In the genomic region with DNA sequence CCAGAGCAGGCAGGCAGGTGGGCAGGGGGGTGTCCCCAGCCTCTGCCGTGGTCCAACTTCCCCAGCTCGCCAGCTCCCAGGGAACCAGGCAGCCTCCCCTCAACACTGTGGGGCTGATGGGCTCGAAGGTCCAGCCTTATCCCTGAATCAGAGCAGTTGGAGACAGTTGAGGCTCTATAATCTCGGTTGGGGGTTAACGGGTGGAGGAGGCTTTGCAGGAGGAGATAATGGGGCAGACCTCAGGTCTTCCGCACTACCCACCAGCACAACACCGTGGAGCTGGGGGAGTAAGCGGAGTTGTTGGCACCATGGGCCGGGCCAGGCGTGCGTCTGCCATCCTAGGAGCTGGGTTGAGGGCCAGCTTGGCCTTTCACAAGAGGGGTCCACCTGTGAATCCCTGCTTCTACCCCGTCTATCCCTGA, we compare ENCODE assay signal across 11 cellular contexts. TPM values are rescaled to one million over a fixed set of nuclear protein-coding genes. Genes with fewer than 3 reads are reported as not detected.
DNase-seq lines count a peak whose midpoint lies in the region; ATAC-seq lines count a peak whose summit lies in the region.
"Had no signal": no experiment of that assay in that cellular context is flagged by ENCODE, and none has a peak within 500 bp of the region (broad histone marks: within the 10 kb centered on the region; RNA-seq: fewer than 3 reads in every experiment).

No MANE protein-coding gene starts in this region.

- peak overlapping the region; percentile 97 for H3K27ac Mint-ChIP-seq in CD4-positive, CD25-positive, alpha-beta regulatory T cell
- H3K27ac Mint-ChIP-seq in IgD-negative memory B cell = peak overlapping the region; percentile 77 to 93 (median 92)
- H3K27ac Mint-ChIP-seq in activated T-helper 1 cell treated with anti-CD3 and anti-CD28 coated beads, Interleukin-12 subunit alpha, Interleukin-12 subunit beta, Interleukin-2, Interleukin-4 antibody, amounts not matched to agents 30 ng/mL and 10 ng/mL and 1 ng/mL, durations not matched to agents 14 hours and 24 hours and 36 hours = peak overlapping the region; percentile 98
- H3K27ac Mint-ChIP-seq in naive thymus-derived CD4-positive, alpha-beta T cell = peak overlapping the region; percentile 83 to 97 (median 92)

- peaks cover 71% of the 10 kb centered on the region for H3K4me1 ChIP-seq in CD4-positive, CD25-positive, alpha-beta regulatory T cell (ENCODE audit: control insufficient read depth, insufficient read depth, low read length, poor library complexity, severe bottlenecking)
- H3K4me1 ChIP-seq in naive thymus-derived CD4-positive, alpha-beta T cell (ENCODE audit: control insufficient read depth in 2 of 2, insufficient read depth in 2 of 2, low read length in 2 of 2) = peaks cover 23 to 89% of the 10 kb centered on the region in 2 donors

- CTCF ChIA-PET in naive thymus-derived CD4-positive, alpha-beta T cell (lab: Charles Lee) = interaction anchor here (0.7 to 20.1 kb wide), 14 partner anchors 9 to 120 kb away, joined by 3 to 539 read pairs (median 7); partner anchors contain the start of genes HDAC7 and SLC48A1

- no peak for DNase-seq in CD4-positive, CD25-positive, alpha-beta regulatory T cell
- DNase-seq in activated T-helper 1 cell treated with anti-CD3 and anti-CD28 coated beads, Interleukin-12 subunit alpha, Interleukin-12 subunit beta, Interleukin-2, Interleukin-4 antibody, amounts not matched to agents 30 ng/mL and 10 ng/mL and 1 ng/mL, durations not matched to agents 14 hours and 24 hours and 36 hours (ENCODE audit: low spot score) = no peak
- DNase-seq in naive thymus-derived CD4-positive, alpha-beta T cell = no peak
- DNase-seq in stimulated activated CD4-positive, alpha-beta T cell treated with anti-CD3 and anti-CD28 coated beads, Interleukin-4, amount 100 ng/mL, for 1 hour = no peak
- DNase-seq in effector CD4-positive, alpha-beta T cell = no peak
- DNase-seq in KG1 (lab: John Stamatoyannopoulos, UW) = no peak
- DNase-seq: foreskin melanocyte, SIG-M5 had no signal

- H3K27ac ChIP-seq in CD4-positive, CD25-positive, alpha-beta regulatory T cell (ENCODE audit: insufficient read depth, low read length, poor library complexity, severe bottlenecking) = peak overlapping the region; percentile 85
- peak overlapping the region; percentile 69 for H3K27ac ChIP-seq in naive thymus-derived CD4-positive, alpha-beta T cell (ENCODE audit: low read depth, low read length)

- no peaks in the 10 kb centered on the region for H3K36me3 Mint-ChIP-seq in CD4-positive, CD25-positive, alpha-beta regulatory T cell
- H3K36me3 Mint-ChIP-seq in IgD-negative memory B cell = no peaks in the 10 kb centered on the region
- peaks cover 3% of the 10 kb centered on the region for H3K36me3 Mint-ChIP-seq in activated T-helper 1 cell treated with anti-CD3 and anti-CD28 coated beads, Interleukin-12 subunit alpha, Interleukin-12 subunit beta, Interleukin-2, Interleukin-4 antibody, amounts not matched to agents 30 ng/mL and 10 ng/mL and 1 ng/mL, durations not matched to agents 14 hours and 24 hours and 36 hours (ENCODE audit: low read depth)
- peaks cover 0 to 5% (median 0%) of the 10 kb centered on the region in 5 donors for H3K36me3 Mint-ChIP-seq in naive thymus-derived CD4-positive, alpha-beta T cell
- H3K36me3 Mint-ChIP-seq: brain had no signal

- intact Hi-C loops in activated T-helper 1 cell treated with anti-CD3 and anti-CD28 coated beads, Interleukin-12 subunit alpha, Interleukin-12 subunit beta, Interleukin-2, Interleukin-4 antibody, amounts not matched to agents 30 ng/mL and 10 ng/mL and 1 ng/mL, durations not matched to agents 14 hours and 24 hours and 36 hours (cut with micrococcal nuclease) = loop anchor here (10.0 kb wide), 1 partner anchor 131 kb away; the partner anchor contains the start of gene TMEM106C
- intact Hi-C loops in naive thymus-derived CD4-positive, alpha-beta T cell (cut with micrococcal nuclease) = loop anchor here (1.0 kb wide), 5 partner anchors 9 to 25 kb away; partner anchors contain the start of gene HDAC7 (in 1 of the 2)

- no peak for ATAC-seq in CD4-positive, CD25-positive, alpha-beta regulatory T cell (ENCODE audit: low read depth in 2 of 2)
- ATAC-seq in naive thymus-derived CD4-positive, alpha-beta T cell = no peak

- no peak overlapping the region for H3K4me3 ChIP-seq in CD4-positive, CD25-positive, alpha-beta regulatory T cell (ENCODE audit: low read depth, low read length)
- H3K4me3 ChIP-seq in naive thymus-derived CD4-positive, alpha-beta T cell (ENCODE audit: low read length) = peak overlapping the region; percentile 31
- H3K4me3 ChIP-seq: upper lobe of left lung had no signal

- H3K27me3 ChIP-seq in CD4-positive, CD25-positive, alpha-beta regulatory T cell (ENCODE audit: control insufficient read depth, insufficient read depth, low read length) = no peaks in the 10 kb centered on the region
- no peaks in the 10 kb centered on the region for H3K27me3 ChIP-seq in naive thymus-derived CD4-positive, alpha-beta T cell (ENCODE audit: control insufficient read depth in 2 of 2, insufficient read depth in 2 of 2, low read length in 2 of 2)
- H3K27me3 ChIP-seq: upper lobe of left lung had no signal

- H3K4me3 Mint-ChIP-seq in CD4-positive, CD25-positive, alpha-beta regulatory T cell = peak overlapping the region in 3 of 4 donors; percentile 39 to 92 (median 70)
- H3K4me3 Mint-ChIP-seq in IgD-negative memory B cell = peak overlapping the region in 2 of 4 donors; percentile 10 to 52
- peak overlapping the region; percentile 75 for H3K4me3 Mint-ChIP-seq in activated T-helper 1 cell treated with anti-CD3 and anti-CD28 coated beads, Interleukin-12 subunit alpha, Interleukin-12 subunit beta, Interleukin-2, Interleukin-4 antibody, amounts not matched to agents 30 ng/mL and 10 ng/mL and 1 ng/mL, durations not matched to agents 14 hours and 24 hours and 36 hours
- H3K4me3 Mint-ChIP-seq in naive thymus-derived CD4-positive, alpha-beta T cell = peak overlapping the region; percentile 39 to 85 (median 76)
- H3K4me3 Mint-ChIP-seq: brain had no signal

- no peaks in the 10 kb centered on the region for H3K9me3 Mint-ChIP-seq in CD4-positive, CD25-positive, alpha-beta regulatory T cell
- H3K9me3 Mint-ChIP-seq in IgD-negative memory B cell = no peaks in the 10 kb centered on the region
- no peaks in the 10 kb centered on the region for H3K9me3 Mint-ChIP-seq in activated T-helper 1 cell treated with anti-CD3 and anti-CD28 coated beads, Interleukin-12 subunit alpha, Interleukin-12 subunit beta, Interleukin-2, Interleukin-4 antibody, amounts not matched to agents 30 ng/mL and 10 ng/mL and 1 ng/mL, durations not matched to agents 14 hours and 24 hours and 36 hours
- H3K9me3 Mint-ChIP-seq in naive thymus-derived CD4-positive, alpha-beta T cell = no peaks in the 10 kb centered on the region
- H3K9me3 Mint-ChIP-seq: brain had no signal

- POLR2A ChIA-PET in naive thymus-derived CD4-positive, alpha-beta T cell (lab: Charles Lee) = interaction anchor here (0.6 to 16.4 kb wide), 13 partner anchors 9 to 127 kb away, joined by 3 to 364 read pairs (median 5); partner anchors contain the start of genes HDAC7 and SLC48A1

- peaks cover 19 to 83% (median 53%) of the 10 kb centered on the region in 4 donors for H3K4me1 Mint-ChIP-seq in CD4-positive, CD25-positive, alpha-beta regulatory T cell
- H3K4me1 Mint-ChIP-seq in IgD-negative memory B cell = peaks cover 45 to 58% (median 52%) of the 10 kb centered on the region in 3 donors
- H3K4me1 Mint-ChIP-seq in activated T-helper 1 cell treated with anti-CD3 and anti-CD28 coated beads, Interleukin-12 subunit alpha, Interleukin-12 subunit beta, Interleukin-2, Interleukin-4 antibody, amounts not matched to agents 30 ng/mL and 10 ng/mL and 1 ng/mL, durations not matched to agents 14 hours and 24 hours and 36 hours (ENCODE audit: low read depth) = peaks cover 96% of the 10 kb centered on the region
- H3K4me1 Mint-ChIP-seq in naive thymus-derived CD4-positive, alpha-beta T cell = peaks cover 67 to 93% (median 89%) of the 10 kb centered on the region in 7 donors

- H3K27me3 Mint-ChIP-seq in CD4-positive, CD25-positive, alpha-beta regulatory T cell = no peaks in the 10 kb centered on the region
- peaks cover 1% of the 10 kb centered on the region for H3K27me3 Mint-ChIP-seq in IgD-negative memory B cell
- H3K27me3 Mint-ChIP-seq in activated T-helper 1 cell treated with anti-CD3 and anti-CD28 coated beads, Interleukin-12 subunit alpha, Interleukin-12 subunit beta, Interleukin-2, Interleukin-4 antibody, amounts not matched to agents 30 ng/mL and 10 ng/mL and 1 ng/mL, durations not matched to agents 14 hours and 24 hours and 36 hours (ENCODE audit: insufficient read depth) = no peaks in the 10 kb centered on the region
- no peaks in the 10 kb centered on the region for H3K27me3 Mint-ChIP-seq in naive thymus-derived CD4-positive, alpha-beta T cell
- H3K27me3 Mint-ChIP-seq: brain had no signal

- H3K9me3 ChIP-seq in CD4-positive, CD25-positive, alpha-beta regulatory T cell (ENCODE audit: control insufficient read depth in 2 of 2, low read length in 2 of 2) = no peaks in the 10 kb centered on the region
- H3K9me3 ChIP-seq in naive thymus-derived CD4-positive, alpha-beta T cell (ENCODE audit: control insufficient read depth in 2 of 3, low read length in 3 of 3) = no peaks in the 10 kb centered on the region
- H3K9me3 ChIP-seq: upper lobe of left lung had no signal

- H3K36me3 ChIP-seq in CD4-positive, CD25-positive, alpha-beta regulatory T cell (ENCODE audit: control insufficient read depth, insufficient read depth, low read length) = no peaks in the 10 kb centered on the region
- H3K36me3 ChIP-seq in naive thymus-derived CD4-positive, alpha-beta T cell (ENCODE audit: control insufficient read depth in 2 of 3, insufficient read depth in 3 of 3, low read length in 3 of 3) = no peaks in the 10 kb centered on the region
- H3K36me3 ChIP-seq: upper lobe of left lung had no signal

RNA-seq across cellular contexts. Expression of gene HDAC7, which starts 13.9 kb away (rescaled TPM):
- 163 TPM for total RNA-seq in CD4-positive, CD25-positive, alpha-beta regulatory T cell
- 10 to 100 TPM; 14.0 to 15.4 (median 15.3) TPM for polyA plus RNA-seq in CD4-positive, CD25-positive, alpha-beta regulatory T cell
- 20.9 TPM for polyA plus RNA-seq in IgD-negative memory B cell
- 453 and 466 TPM in 2 replicates for total RNA-seq in activated T-helper 1 cell treated with anti-CD3 and anti-CD28 coated beads, Interleukin-12 subunit alpha, Interleukin-12 subunit beta, Interleukin-2, Interleukin-4 antibody, amounts not matched to agents 30 ng/mL and 10 ng/mL and 1 ng/mL, durations not matched to agents 14 hours and 24 hours and 36 hours
- 100 to 1,000 TPM; 150 to 194 (median 188) TPM for total RNA-seq in naive thymus-derived CD4-positive, alpha-beta T cell
- 10 to 100 TPM; 16.7 to 36.7 TPM for polyA plus RNA-seq in naive thymus-derived CD4-positive, alpha-beta T cell
